In genomic region chr16:35714665-35715064, GRCh38 we compare ENCODE assay signal across 26 cellular contexts.
"Had no signal": no experiment of that assay in that cellular context is flagged by ENCODE, and none has a peak within 500 bp of the region (broad histone marks: within the 10 kb centered on the region; RNA-seq: fewer than 3 reads in every experiment).

No MANE protein-coding gene starts in this region.

- DNase-seq: cerebellar nuclear complex; cortex of kidney; effector memory CD8-positive, alpha-beta T cell; erythroblast; esophagus squamous epithelium; foreskin melanocyte; glutamatergic neuron; left colon; mesenchymal stem cell; midbrain; natural killer cell; occipital lobe; ovary; posterior cingulate gyrus; psoas muscle; retina; spleen; stimulated activated CD4-positive, alpha-beta T cell treated with anti-CD3 and anti-CD28 coated beads, Interleukin-4, amount 100 ng/mL, for 4 hours; stimulated activated naive CD8-positive, alpha-beta T cell treated with anti-CD3 and anti-CD28 coated beads, Interleukin-15, Interleukin-2, amounts not matched to agents 100 U/mL and 50 U/mL, for 24 hours; upper lobe of left lung had no signal

- H3K36me3 ChIP-seq: cardiac muscle cell, esophagus squamous epithelium, ovary, spleen, thoracic aorta, tibial nerve, upper lobe of left lung had no signal

- H3K27me3 ChIP-seq: cardiac muscle cell, esophagus squamous epithelium, ovary, spleen, tibial nerve, upper lobe of left lung had no signal

- H3K4me3 ChIP-seq: cardiac muscle cell, esophagus squamous epithelium, ovary, psoas muscle, skin epidermis, spleen, thoracic aorta, tibial nerve, upper lobe of left lung had no signal

- ATAC-seq: effector memory CD8-positive, alpha-beta T cell; left colon; natural killer cell; psoas muscle; sciatic nerve; stimulated activated memory B cell treated with anti-CD40 and anti-IgM and Interleukin-4, amounts not matched to agents 10 μg/mL and 1 μg/mL and 100 μg/mL, for 72 hours; stimulated activated naive CD8-positive, alpha-beta T cell treated with anti-CD3 and anti-CD28 coated beads, Interleukin-15, Interleukin-2, amounts not matched to agents 100 U/mL and 50 U/mL, for 24 hours had no signal

- H3K4me1 ChIP-seq: esophagus squamous epithelium, psoas muscle, spleen, tibial nerve, upper lobe of left lung had no signal

- H3K27ac ChIP-seq: cardiac muscle cell, esophagus squamous epithelium, ovary, psoas muscle, skin epidermis, spleen, thoracic aorta, tibial nerve, upper lobe of left lung had no signal
